In genomic region chr1:172620603-172621002, GRCh38 we compare ENCODE assay signal across 3 cellular contexts.
A peak's percentile ranks its signal among the peaks of the same experiment; 100 is the strongest.
TF ChIP-seq lines count a peak whose summit lies in the region.
"Not testable (repeated sequence)": the region's sequence is repeated elsewhere in the genome, so short reads cannot be mapped to it uniquely, and the experiment has no call there.

No MANE protein-coding gene starts in this region.

TF ChIP-seq in GM23338, 12 proteins besides CTCF, POLR2A, EP300 and RAD21:
- 0 out of 2 replicates have a peak, but pooled peaks have one; percentile 16 for TF ChIP-seq ZNF331 (CRISPR knock-in tag; IDR thresholded peaks at IDR 0.05; ENCODE audit: low read depth)

TF ChIP-seq in HEK293, 187 proteins besides CTCF, POLR2A, EP300 and RAD21:
- TF ChIP-seq ZNF529 (tag by site-specific recombination; IDR thresholded peaks at IDR 0.05; ENCODE audit: insufficient replicate concordance): peak; percentile 32
- peak; percentile 49; the same call in 1 of the 2 replicates for TF ChIP-seq TRIM28 (IDR thresholded peaks at IDR 0.05; ENCODE audit: borderline replicate concordance, low read length)
- TF ChIP-seq SETDB1 (IDR thresholded peaks at IDR 0.05; ENCODE audit: insufficient read length, low read length): peak; percentile 96

TF ChIP-seq in K562, 482 proteins besides CTCF, POLR2A, EP300 and RAD21:
- not testable (repeated sequence) for TF ChIP-seq ID3 (CRISPR knock-in tag; IDR thresholded peaks at IDR 0.05); TEAD4 (CRISPR knock-in tag; IDR thresholded peaks at IDR 0.05; ENCODE audit: borderline replicate concordance)
- TF ChIP-seq ID3 (tag; IDR thresholded peaks at IDR 0.05): 0 out of 2 replicates have a peak, but pooled peaks have one; percentile 23
- TF ChIP-seq CBX1 (IDR thresholded peaks at IDR 0.05; ENCODE audit: low read depth): 0 out of 2 replicates have a peak, but pooled peaks have one; percentile 38
- 0 out of 2 replicates have a peak, but pooled peaks have one; percentile 38 for TF ChIP-seq ZNF280B (CRISPR knock-in tag; IDR thresholded peaks at IDR 0.05)
- TF ChIP-seq CBX5 (IDR thresholded peaks at IDR 0.05; ENCODE audit: borderline replicate concordance, low read depth): peak; percentile 88
- TF ChIP-seq ZNF280A (IDR thresholded peaks at IDR 0.05; ENCODE audit: low read depth, partially characterized antibody): peak; percentile 86
- TF ChIP-seq ZNF445 (CRISPR knock-in tag; IDR thresholded peaks at IDR 0.05; ENCODE audit: low read depth): 0 out of 2 replicates have a peak, but pooled peaks have one; percentile 18
- peak; percentile 65 to 88; a peak in 2 of 3 replicates for TF ChIP-seq CBX3 (IDR thresholded peaks at IDR 0.05; ENCODE audit: borderline replicate concordance in 1 of 2, low read length in 2 of 2)
- peak; percentile 94 for TF ChIP-seq TRIM28 (IDR thresholded peaks at IDR 0.05)
- TF ChIP-seq CEBPB (tag; IDR thresholded peaks at IDR 0.05): 0 out of 2 replicates have a peak, but pooled peaks have one; percentile 17
- TF ChIP-seq TRIM24 (IDR thresholded peaks at IDR 0.05): peak; percentile 6 to 69; a peak in 2 of 4 replicates
- TF ChIP-seq ZEB2 (IDR thresholded peaks at IDR 0.05): peak; percentile 73
- 0 out of 2 replicates have a peak, but pooled peaks have one; percentile 22 for TF ChIP-seq TEAD4 (IDR thresholded peaks at IDR 0.05; ENCODE audit: low read length)
